In the genomic region with DNA sequence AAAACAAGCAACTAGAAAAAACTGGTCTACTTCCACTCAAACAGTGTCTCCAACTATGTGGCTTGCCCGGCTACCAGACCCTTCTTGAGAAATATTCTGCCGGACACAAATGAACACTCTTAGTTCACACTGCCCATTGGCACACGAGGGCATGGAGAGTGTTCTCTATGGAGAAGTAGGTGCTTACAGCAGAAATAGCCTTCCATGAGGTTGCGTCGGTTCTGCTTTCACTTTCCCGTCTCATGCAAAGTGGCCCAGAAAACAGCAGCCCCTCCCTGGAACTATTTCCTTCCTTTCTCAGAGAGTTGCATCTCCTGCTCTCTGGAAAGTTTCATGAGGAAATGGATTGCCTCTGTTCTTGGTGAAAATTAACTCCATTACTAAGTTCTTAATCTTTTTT, we compare ENCODE assay signal across 1 cellular context.
A peak's percentile ranks its signal among the peaks of the same experiment; 100 is the strongest.
TF ChIP-seq lines count a peak whose summit lies in the region.

No MANE protein-coding gene starts in this region.

TF ChIP-seq in GM12878, 131 proteins besides CTCF, POLR2A, EP300 and RAD21 (continues in another document):
- TF ChIP-seq NFIC (IDR thresholded peaks at IDR 0.05; ENCODE audit: low read depth, low read length): no peak; the same call in 1 of the 2 replicates
- TF ChIP-seq BCL11A (IDR thresholded peaks at IDR 0.05; ENCODE audit: low read depth, low read length): no peak
- TF ChIP-seq FOS (IDR thresholded peaks at IDR 0.05; ENCODE audit: borderline replicate concordance, extremely low read depth, insufficient read length): no peak
- TF ChIP-seq BRCA1 (IDR thresholded peaks at IDR 0.05; ENCODE audit: low read depth, low read length): no peak
- TF ChIP-seq ETV6 (conservative IDR thresholded peaks at IDR 0.05 in 1 of 2, IDR thresholded peaks at IDR 0.05 in 1 of 2; ENCODE audit: borderline replicate concordance in 1 of 2, low read depth in 1 of 2): peak in 1 of 2 experiments; percentile 82; a peak in 2 of 4 replicates
- TF ChIP-seq, protein P1, sequence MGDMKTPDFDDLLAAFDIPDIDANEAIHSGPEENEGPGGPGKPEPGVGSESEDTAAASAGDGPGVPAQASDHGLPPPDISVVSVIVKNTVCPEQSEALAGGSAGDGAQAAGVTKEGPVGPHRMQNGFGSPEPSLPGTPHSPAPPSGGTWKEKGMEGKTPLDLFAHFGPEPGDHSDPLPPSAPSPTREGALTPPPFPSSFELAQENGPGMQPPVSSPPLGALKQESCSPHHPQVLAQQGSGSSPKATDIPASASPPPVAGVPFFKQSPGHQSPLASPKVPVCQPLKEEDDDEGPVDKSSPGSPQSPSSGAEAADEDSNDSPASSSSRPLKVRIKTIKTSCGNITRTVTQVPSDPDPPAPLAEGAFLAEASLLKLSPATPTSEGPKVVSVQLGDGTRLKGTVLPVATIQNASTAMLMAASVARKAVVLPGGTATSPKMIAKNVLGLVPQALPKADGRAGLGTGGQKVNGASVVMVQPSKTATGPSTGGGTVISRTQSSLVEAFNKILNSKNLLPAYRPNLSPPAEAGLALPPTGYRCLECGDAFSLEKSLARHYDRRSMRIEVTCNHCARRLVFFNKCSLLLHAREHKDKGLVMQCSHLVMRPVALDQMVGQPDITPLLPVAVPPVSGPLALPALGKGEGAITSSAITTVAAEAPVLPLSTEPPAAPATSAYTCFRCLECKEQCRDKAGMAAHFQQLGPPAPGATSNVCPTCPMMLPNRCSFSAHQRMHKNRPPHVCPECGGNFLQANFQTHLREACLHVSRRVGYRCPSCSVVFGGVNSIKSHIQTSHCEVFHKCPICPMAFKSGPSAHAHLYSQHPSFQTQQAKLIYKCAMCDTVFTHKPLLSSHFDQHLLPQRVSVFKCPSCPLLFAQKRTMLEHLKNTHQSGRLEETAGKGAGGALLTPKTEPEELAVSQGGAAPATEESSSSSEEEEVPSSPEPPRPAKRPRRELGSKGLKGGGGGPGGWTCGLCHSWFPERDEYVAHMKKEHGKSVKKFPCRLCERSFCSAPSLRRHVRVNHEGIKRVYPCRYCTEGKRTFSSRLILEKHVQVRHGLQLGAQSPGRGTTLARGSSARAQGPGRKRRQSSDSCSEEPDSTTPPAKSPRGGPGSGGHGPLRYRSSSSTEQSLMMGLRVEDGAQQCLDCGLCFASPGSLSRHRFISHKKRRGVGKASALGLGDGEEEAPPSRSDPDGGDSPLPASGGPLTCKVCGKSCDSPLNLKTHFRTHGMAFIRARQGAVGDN (IDR thresholded peaks at IDR 0.05): peak; percentile 71
- TF ChIP-seq, protein P2, sequence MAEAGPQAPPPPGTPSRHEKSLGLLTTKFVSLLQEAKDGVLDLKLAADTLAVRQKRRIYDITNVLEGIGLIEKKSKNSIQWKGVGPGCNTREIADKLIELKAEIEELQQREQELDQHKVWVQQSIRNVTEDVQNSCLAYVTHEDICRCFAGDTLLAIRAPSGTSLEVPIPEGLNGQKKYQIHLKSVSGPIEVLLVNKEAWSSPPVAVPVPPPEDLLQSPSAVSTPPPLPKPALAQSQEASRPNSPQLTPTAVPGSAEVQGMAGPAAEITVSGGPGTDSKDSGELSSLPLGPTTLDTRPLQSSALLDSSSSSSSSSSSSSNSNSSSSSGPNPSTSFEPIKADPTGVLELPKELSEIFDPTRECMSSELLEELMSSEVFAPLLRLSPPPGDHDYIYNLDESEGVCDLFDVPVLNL (IDR thresholded peaks at IDR 0.05; ENCODE audit: low read depth, low read length): no peak
- no peak for TF ChIP-seq CBX5 (IDR thresholded peaks at IDR 0.05; ENCODE audit: low read depth)
- TF ChIP-seq POU2F2 (IDR thresholded peaks at IDR 0.05; ENCODE audit: borderline replicate concordance, low read depth, low read length): peak; percentile 53; the same call in 1 of the 3 replicates
- TF ChIP-seq RUNX3 (IDR thresholded peaks at IDR 0.05; ENCODE audit: low read length): peak; percentile 43; the same call in 1 of the 2 replicates
- TF ChIP-seq SIX5 (IDR thresholded peaks at IDR 0.05; ENCODE audit: low read depth, low read length, severe bottlenecking): no peak
- TF ChIP-seq GATAD2B (conservative IDR thresholded peaks at IDR 0.05; ENCODE audit: low read depth): 0 out of 2 replicates have a peak, but pooled peaks have one; percentile 31
- no peak for TF ChIP-seq HDAC6 (IDR thresholded peaks at IDR 0.05; ENCODE audit: unreplicated experiment)
- peak; percentile 81 for TF ChIP-seq IKZF1 (conservative IDR thresholded peaks at IDR 0.05)
- TF ChIP-seq SMC3 (IDR thresholded peaks at IDR 0.05; ENCODE audit: borderline replicate concordance, low read length): no peak
- TF ChIP-seq, protein P3, sequence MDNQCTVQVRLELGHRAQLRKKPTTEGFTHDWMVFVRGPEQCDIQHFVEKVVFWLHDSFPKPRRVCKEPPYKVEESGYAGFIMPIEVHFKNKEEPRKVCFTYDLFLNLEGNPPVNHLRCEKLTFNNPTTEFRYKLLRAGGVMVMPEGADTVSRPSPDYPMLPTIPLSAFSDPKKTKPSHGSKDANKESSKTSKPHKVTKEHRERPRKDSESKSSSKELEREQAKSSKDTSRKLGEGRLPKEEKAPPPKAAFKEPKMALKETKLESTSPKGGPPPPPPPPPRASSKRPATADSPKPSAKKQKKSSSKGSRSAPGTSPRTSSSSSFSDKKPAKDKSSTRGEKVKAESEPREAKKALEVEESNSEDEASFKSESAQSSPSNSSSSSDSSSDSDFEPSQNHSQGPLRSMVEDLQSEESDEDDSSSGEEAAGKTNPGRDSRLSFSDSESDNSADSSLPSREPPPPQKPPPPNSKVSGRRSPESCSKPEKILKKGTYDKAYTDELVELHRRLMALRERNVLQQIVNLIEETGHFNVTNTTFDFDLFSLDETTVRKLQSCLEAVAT (IDR thresholded peaks at IDR 0.05): no peak
- TF ChIP-seq, protein P4, sequence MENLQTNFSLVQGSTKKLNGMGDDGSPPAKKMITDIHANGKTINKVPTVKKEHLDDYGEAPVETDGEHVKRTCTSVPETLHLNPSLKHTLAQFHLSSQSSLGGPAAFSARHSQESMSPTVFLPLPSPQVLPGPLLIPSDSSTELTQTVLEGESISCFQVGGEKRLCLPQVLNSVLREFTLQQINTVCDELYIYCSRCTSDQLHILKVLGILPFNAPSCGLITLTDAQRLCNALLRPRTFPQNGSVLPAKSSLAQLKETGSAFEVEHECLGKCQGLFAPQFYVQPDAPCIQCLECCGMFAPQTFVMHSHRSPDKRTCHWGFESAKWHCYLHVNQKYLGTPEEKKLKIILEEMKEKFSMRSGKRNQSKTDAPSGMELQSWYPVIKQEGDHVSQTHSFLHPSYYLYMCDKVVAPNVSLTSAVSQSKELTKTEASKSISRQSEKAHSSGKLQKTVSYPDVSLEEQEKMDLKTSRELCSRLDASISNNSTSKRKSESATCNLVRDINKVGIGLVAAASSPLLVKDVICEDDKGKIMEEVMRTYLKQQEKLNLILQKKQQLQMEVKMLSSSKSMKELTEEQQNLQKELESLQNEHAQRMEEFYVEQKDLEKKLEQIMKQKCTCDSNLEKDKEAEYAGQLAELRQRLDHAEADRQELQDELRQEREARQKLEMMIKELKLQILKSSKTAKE (IDR thresholded peaks at IDR 0.05; ENCODE audit: low read depth, poor library complexity, severe bottlenecking): peak; percentile 26
- TF ChIP-seq NR2C1 (IDR thresholded peaks at IDR 0.05): no peak
- no peak for TF ChIP-seq TCF3 (IDR thresholded peaks at IDR 0.05; ENCODE audit: borderline replicate concordance, insufficient read depth, low read depth, low read length)
- TF ChIP-seq SPI1 (IDR thresholded peaks at IDR 0.05; ENCODE audit: borderline replicate concordance, insufficient read depth, low read depth, low read length): peak; percentile 43; the same call in 1 of the 2 replicates
- TF ChIP-seq CBX3 (IDR thresholded peaks at IDR 0.05; ENCODE audit: borderline replicate concordance, low read depth): no peak
- peak; percentile 20; the same call in 1 of the 2 replicates for TF ChIP-seq MTA2 (IDR thresholded peaks at IDR 0.05; ENCODE audit: low read depth)
- no peak for TF ChIP-seq RBBP5 (conservative IDR thresholded peaks at IDR 0.05)
- no peak for TF ChIP-seq SUPT20H (IDR thresholded peaks at IDR 0.05; ENCODE audit: borderline replicate concordance, control insufficient read depth, low read depth, low read length)
- peak; percentile 92 for TF ChIP-seq RFX5 (IDR thresholded peaks at IDR 0.05; ENCODE audit: low read depth, low read length)
- TF ChIP-seq, protein P5, sequence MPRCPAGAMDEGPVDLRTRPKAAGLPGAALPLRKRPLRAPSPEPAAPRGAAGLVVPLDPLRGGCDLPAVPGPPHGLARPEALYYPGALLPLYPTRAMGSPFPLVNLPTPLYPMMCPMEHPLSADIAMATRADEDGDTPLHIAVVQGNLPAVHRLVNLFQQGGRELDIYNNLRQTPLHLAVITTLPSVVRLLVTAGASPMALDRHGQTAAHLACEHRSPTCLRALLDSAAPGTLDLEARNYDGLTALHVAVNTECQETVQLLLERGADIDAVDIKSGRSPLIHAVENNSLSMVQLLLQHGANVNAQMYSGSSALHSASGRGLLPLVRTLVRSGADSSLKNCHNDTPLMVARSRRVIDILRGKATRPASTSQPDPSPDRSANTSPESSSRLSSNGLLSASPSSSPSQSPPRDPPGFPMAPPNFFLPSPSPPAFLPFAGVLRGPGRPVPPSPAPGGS (IDR thresholded peaks at IDR 0.05; ENCODE audit: borderline replicate concordance, insufficient read depth, low read depth, low read length, poor library complexity, severe bottlenecking): no peak
- no peak for TF ChIP-seq MEF2A (IDR thresholded peaks at IDR 0.05; ENCODE audit: insufficient read depth, low read depth, low read length)
- no peak for TF ChIP-seq CBFB (IDR thresholded peaks at IDR 0.05; ENCODE audit: low read depth)
- no peak for TF ChIP-seq ZBED1 (IDR thresholded peaks at IDR 0.05; ENCODE audit: borderline replicate concordance)
- TF ChIP-seq NFYA (IDR thresholded peaks at IDR 0.05; ENCODE audit: borderline replicate concordance, low read depth, low read length): no peak
- TF ChIP-seq ATF7 (IDR thresholded peaks at IDR 0.05; ENCODE audit: low read depth): no peak; the same call in 1 of the 2 replicates
- TF ChIP-seq, protein P6, sequence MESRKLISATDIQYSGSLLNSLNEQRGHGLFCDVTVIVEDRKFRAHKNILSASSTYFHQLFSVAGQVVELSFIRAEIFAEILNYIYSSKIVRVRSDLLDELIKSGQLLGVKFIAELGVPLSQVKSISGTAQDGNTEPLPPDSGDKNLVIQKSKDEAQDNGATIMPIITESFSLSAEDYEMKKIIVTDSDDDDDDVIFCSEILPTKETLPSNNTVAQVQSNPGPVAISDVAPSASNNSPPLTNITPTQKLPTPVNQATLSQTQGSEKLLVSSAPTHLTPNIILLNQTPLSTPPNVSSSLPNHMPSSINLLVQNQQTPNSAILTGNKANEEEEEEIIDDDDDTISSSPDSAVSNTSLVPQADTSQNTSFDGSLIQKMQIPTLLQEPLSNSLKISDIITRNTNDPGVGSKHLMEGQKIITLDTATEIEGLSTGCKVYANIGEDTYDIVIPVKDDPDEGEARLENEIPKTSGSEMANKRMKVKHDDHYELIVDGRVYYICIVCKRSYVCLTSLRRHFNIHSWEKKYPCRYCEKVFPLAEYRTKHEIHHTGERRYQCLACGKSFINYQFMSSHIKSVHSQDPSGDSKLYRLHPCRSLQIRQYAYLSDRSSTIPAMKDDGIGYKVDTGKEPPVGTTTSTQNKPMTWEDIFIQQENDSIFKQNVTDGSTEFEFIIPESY (IDR thresholded peaks at IDR 0.05): no peak
- TF ChIP-seq WRNIP1 (IDR thresholded peaks at IDR 0.05; ENCODE audit: borderline replicate concordance, low read depth, low read length): no peak
- no peak for TF ChIP-seq CEBPB (IDR thresholded peaks at IDR 0.05; ENCODE audit: borderline replicate concordance in 1 of 2, low read depth in 2 of 2, low read length in 2 of 2)
- no peak for TF ChIP-seq ZNF274 (IDR thresholded peaks at IDR 0.05; ENCODE audit: insufficient read depth, insufficient read length)
- TF ChIP-seq BHLHE40 (IDR thresholded peaks at IDR 0.05; ENCODE audit: borderline replicate concordance in 1 of 2, low read depth in 2 of 2, low read length in 1 of 2): peak in 1 of 2 experiments; percentile 41; a peak in 1 of 4 replicates
- TF ChIP-seq, protein P7, sequence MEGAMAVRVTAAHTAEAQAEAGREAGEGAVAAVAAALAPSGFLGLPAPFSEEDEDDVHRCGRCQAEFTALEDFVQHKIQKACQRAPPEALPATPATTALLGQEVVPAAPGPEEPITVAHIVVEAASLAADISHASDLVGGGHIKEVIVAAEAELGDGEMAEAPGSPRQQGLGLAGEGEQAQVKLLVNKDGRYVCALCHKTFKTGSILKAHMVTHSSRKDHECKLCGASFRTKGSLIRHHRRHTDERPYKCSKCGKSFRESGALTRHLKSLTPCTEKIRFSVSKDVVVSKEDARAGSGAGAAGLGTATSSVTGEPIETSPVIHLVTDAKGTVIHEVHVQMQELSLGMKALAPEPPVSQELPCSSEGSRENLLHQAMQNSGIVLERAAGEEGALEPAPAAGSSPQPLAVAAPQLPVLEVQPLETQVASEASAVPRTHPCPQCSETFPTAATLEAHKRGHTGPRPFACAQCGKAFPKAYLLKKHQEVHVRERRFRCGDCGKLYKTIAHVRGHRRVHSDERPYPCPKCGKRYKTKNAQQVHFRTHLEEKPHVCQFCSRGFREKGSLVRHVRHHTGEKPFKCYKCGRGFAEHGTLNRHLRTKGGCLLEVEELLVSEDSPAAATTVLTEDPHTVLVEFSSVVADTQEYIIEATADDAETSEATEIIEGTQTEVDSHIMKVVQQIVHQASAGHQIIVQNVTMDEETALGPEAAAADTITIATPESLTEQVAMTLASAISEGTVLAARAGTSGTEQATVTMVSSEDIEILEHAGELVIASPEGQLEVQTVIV (IDR thresholded peaks at IDR 0.05; ENCODE audit: borderline replicate concordance, partially characterized antibody): no peak
- TF ChIP-seq EED (IDR thresholded peaks at IDR 0.05; ENCODE audit: low read depth): peak; percentile 82
- TF ChIP-seq CREB1 (IDR thresholded peaks at IDR 0.05; ENCODE audit: low read depth): peak; percentile 83
- no peak for TF ChIP-seq DPF2 (IDR thresholded peaks at IDR 0.05)
- TF ChIP-seq, protein P8, sequence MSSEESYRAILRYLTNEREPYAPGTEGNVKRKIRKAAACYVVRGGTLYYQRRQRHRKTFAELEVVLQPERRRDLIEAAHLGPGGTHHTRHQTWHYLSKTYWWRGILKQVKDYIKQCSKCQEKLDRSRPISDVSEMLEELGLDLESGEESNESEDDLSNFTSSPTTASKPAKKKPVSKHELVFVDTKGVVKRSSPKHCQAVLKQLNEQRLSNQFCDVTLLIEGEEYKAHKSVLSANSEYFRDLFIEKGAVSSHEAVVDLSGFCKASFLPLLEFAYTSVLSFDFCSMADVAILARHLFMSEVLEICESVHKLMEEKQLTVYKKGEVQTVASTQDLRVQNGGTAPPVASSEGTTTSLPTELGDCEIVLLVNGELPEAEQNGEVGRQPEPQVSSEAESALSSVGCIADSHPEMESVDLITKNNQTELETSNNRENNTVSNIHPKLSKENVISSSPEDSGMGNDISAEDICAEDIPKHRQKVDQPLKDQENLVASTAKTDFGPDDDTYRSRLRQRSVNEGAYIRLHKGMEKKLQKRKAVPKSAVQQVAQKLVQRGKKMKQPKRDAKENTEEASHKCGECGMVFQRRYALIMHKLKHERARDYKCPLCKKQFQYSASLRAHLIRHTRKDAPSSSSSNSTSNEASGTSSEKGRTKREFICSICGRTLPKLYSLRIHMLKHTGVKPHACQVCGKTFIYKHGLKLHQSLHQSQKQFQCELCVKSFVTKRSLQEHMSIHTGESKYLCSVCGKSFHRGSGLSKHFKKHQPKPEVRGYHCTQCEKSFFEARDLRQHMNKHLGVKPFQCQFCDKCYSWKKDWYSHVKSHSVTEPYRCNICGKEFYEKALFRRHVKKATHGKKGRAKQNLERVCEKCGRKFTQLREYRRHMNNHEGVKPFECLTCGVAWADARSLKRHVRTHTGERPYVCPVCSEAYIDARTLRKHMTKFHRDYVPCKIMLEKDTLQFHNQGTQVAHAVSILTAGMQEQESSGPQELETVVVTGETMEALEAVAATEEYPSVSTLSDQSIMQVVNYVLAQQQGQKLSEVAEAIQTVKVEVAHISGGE (CRISPR knock-in tag; IDR thresholded peaks at IDR 0.05): no peak
- TF ChIP-seq YY1 (IDR thresholded peaks at IDR 0.05; ENCODE audit: low read depth, low read length): no peak
- no peak for TF ChIP-seq RELA (IDR thresholded peaks at IDR 0.05; ENCODE audit: borderline replicate concordance, partially characterized antibody)
